In genomic region chr22:48366591-48366990, GRCh38 we compare ENCODE assay signal across 25 cellular contexts.
"Had no signal": no experiment of that assay in that cellular context is flagged by ENCODE, and none has a peak within 500 bp of the region (broad histone marks: within the 10 kb centered on the region; RNA-seq: fewer than 3 reads in every experiment).

No MANE protein-coding gene starts in this region.

- H3K4me1 ChIP-seq: colonic mucosa, gastrocnemius medialis, pancreas, psoas muscle, right atrium auricular region, uterus had no signal

- H3K9me3 ChIP-seq: colonic mucosa, gastrocnemius medialis, lower lobe of right lung, neutrophil, pancreas, psoas muscle, right atrium auricular region, tibial nerve, uterus had no signal

- H3K4me3 ChIP-seq: colonic mucosa, dorsolateral prefrontal cortex, gastrocnemius medialis, lower lobe of right lung, pancreas, psoas muscle, right atrium auricular region, tibial nerve, uterus had no signal

- H3K36me3 ChIP-seq: colonic mucosa, gastrocnemius medialis, lower lobe of right lung, neutrophil, pancreas, right atrium auricular region, tibial nerve, uterus had no signal

- H3K27ac ChIP-seq: colonic mucosa, dorsolateral prefrontal cortex, gastrocnemius medialis, lower lobe of right lung, neutrophil, pancreas, psoas muscle, right atrium auricular region, tibial nerve, uterus had no signal

- H3K27me3 ChIP-seq: colonic mucosa, neutrophil, pancreas, right atrium auricular region, tibial nerve, uterus had no signal

- DNase-seq: activated CD4-positive, alpha-beta T cell treated with anti-CD3 and anti-CD28 coated beads for 1 hour; activated CD4-positive, alpha-beta T cell treated with anti-CD3 and anti-CD28 coated beads, Interleukin-2, amount 10 ng/mL, durations not matched to agents 7 days and 5 days; activated CD8-positive, alpha-beta T cell treated with anti-CD3 and anti-CD28 coated beads for 36 hours; activated naive CD4-positive, alpha-beta T cell treated with Interleukin-2 at 50 U/mL for 16 hours; activated T-cell treated with anti-CD3 and anti-CD28 coated beads for 4 hours; activated T-cell treated with anti-CD3 and anti-CD28 coated beads, Interleukin-2, amount 50 U/mL, for 72 hours; anterior cingulate cortex; colonic mucosa; effector memory CD4-positive, alpha-beta T cell; gastrocnemius medialis; glutamatergic neuron; kidney; lower lobe of right lung; mesenchymal stem cell; pancreas; psoas muscle; stimulated activated CD4-positive, alpha-beta T cell treated with anti-CD3 and anti-CD28 coated beads, Interleukin-15, amount 100 ng/mL, for 24 hours; stimulated activated CD4-positive, alpha-beta T cell treated with anti-CD3 and anti-CD28 coated beads, Interleukin-2, amount 100 ng/mL, for 24 hours; stimulated activated naive CD4-positive, alpha-beta T cell; T-helper 2 cell; uterus had no signal
